Comparison of ENCODE assay signal across 15 cellular contexts in the genomic region with DNA sequence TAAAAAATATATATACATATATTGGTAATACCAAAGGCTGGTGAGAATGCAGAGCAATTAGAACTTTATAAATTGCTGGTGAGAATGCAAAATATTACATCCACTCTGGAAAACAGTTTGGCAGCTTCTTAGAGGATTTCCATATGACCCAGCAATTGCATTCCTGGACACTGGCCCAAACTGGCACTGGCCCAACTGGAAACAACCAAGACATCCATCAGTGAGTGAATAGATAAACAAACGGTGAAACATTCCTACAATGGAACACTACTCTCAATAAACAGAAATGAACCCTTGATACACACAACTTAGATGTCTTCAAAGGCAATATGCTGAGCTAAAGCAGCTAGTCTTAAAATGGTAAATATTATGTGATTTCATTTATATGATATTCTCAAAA.
DNase-seq lines count a peak whose midpoint lies in the region; ATAC-seq and TF ChIP-seq lines count a peak whose summit lies in the region.
"Had no signal": no experiment of that assay in that cellular context is flagged by ENCODE, and none has a peak within 500 bp of the region (broad histone marks: within the 10 kb centered on the region; RNA-seq: fewer than 3 reads in every experiment).

No MANE protein-coding gene starts in this region.

- POLR2A ChIA-PET in AG04450 (lab: Yijun Ruan, JAX) = no interaction called here

- ATAC-seq in GM18861 (IDR thresholded peaks at IDR 0.05; ENCODE audit: unreplicated experiment) (no peak), HG03159 (IDR thresholded peaks at IDR 0.05; ENCODE audit: unreplicated experiment) (no peak)
- ATAC-seq: activated T-cell treated with anti-CD3 and anti-CD28 coated beads, Interleukin-2, amount 50 U/mL, for 72 hours had no signal

- DNase-seq in AG04450 (ENCODE audit: low read depth, low spot score) (peak; percentile 1), LNCaP clone FGC (ENCODE audit: low read depth) (peak; percentile 86), dedifferentiated amniotic fluid mesenchymal stem cell (ENCODE audit: extremely low spot score) (peak; percentile 31), kidney glomerular epithelial cell (lab: John Stamatoyannopoulos, UW) (peak; percentile 54), activated gamma-delta T cell treated with Interleukin-2 at 50 U/mL for 16 hours (no peak)
- DNase-seq in stimulated activated CD4-positive, alpha-beta T cell treated with anti-CD3 and anti-CD28 coated beads, Interleukin-2, amount 100 ng/mL, for 24 hours = no peak
- DNase-seq: activated CD4-positive, alpha-beta T cell treated with anti-CD3 and anti-CD28 coated beads, Interleukin-2, amount 10 ng/mL, durations not matched to agents 7 days and 5 days; activated T-cell treated with anti-CD3 and anti-CD28 coated beads, Interleukin-2, amount 50 U/mL, for 72 hours; anterior cingulate cortex; NCI-H1417; NCI-H524; T-helper 9 cell; upper lobe of left lung had no signal

- no peaks in the 10 kb centered on the region for H3K27me3 ChIP-seq in AG04450 (ENCODE audit: control insufficient read depth, insufficient read depth, low read length)
- H3K27me3 ChIP-seq: upper lobe of left lung had no signal

- H3K27ac ChIP-seq in AG04450 (ENCODE audit: low read depth, low read length) = no peak overlapping the region
- H3K27ac ChIP-seq: upper lobe of left lung had no signal

- H3K4me3 ChIP-seq in AG04450 (ENCODE audit: low read depth, low read length) (no peak overlapping the region), LNCaP clone FGC (ENCODE audit: low read depth, low read length) (no peak overlapping the region)
- H3K4me3 ChIP-seq: upper lobe of left lung had no signal

- no peak for TF ChIP-seq CTCF in AG04450 (IDR thresholded peaks at IDR 0.05; ENCODE audit: low read depth, low read length)
- TF ChIP-seq CTCF in LNCaP clone FGC (IDR thresholded peaks at IDR 0.05; ENCODE audit: control insufficient read depth, extremely low read depth, insufficient read depth) = no peak

- no peaks in the 10 kb centered on the region for H3K9me3 ChIP-seq in AG04450 (ENCODE audit: control insufficient read depth, insufficient read depth, low read length)
- H3K9me3 ChIP-seq: upper lobe of left lung had no signal

- CTCF ChIA-PET in AG04450 (lab: Charles Lee) = no interaction called here

Comparison
In these comparisons a context has a peak if more than half of its experiments do, and no peak if none do; other contexts are left out.
1. DNase-seq: peak in AG04450 (single experiment), LNCaP clone FGC (single experiment), dedifferentiated amniotic fluid mesenchymal stem cell (single experiment) and kidney glomerular epithelial cell (single experiment); none in activated gamma-delta T cell treated with Interleukin-2 at 50 U/mL for 16 hours (single experiment) and stimulated activated CD4-positive, alpha-beta T cell treated with anti-CD3 and anti-CD28 coated beads, Interleukin-2, amount 100 ng/mL, for 24 hours (0 of 2).